In the genomic region with DNA sequence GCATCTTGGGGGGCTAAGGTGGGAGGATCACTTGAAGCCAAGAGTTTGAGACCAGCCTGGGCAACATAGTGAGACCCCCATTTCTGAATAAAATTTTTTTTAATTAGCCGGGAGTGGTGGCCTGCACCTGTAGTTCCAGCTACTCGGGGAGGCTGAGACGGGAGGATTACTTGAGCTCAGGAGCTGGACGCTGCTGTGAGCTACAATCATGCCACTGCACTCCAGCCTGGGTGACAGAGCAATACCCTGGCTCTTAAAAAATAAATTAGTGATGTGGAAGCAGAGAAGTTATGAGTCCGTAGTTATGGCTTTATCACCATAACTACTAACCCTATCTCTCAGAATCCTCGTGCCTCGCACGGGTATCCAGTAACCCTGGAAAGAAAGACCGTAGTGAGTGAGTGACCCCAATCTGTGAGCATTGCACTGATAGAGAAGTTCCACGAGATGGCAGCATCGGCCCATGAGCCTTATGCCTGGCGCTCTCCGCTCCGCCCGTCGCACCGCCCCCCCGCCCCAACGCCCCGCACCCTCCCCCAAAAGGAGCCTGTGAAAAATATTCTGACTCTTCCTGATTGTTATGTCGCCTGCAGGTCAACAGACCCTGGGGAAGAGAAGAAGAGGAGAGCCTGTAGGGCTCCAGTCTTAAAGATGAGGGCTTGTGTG, we compare ENCODE assay signal across 8 cellular contexts. TPM values are rescaled to one million over a fixed set of nuclear protein-coding genes. Genes with fewer than 3 reads are reported as not detected.
DNase-seq lines count a peak whose midpoint lies in the region; ATAC-seq, FAIRE-seq and TF ChIP-seq lines count a peak whose summit lies in the region.

No MANE protein-coding gene starts in this region.

- DNase-seq in AG09309 (ENCODE audit: low read depth) (no peak), GM19239 (ENCODE audit: insufficient read length, low spot score) (peak; percentile 66), RKO (ENCODE audit: low spot score) (peak; percentile 63), head of caudate nucleus (peak; percentile 44 to 90 (median 70)), progenitor cell of endocrine pancreas (ENCODE audit: low spot score, unreplicated experiment) (peak; percentile 28), NCI-H226 (no peak)
- DNase-seq in activated naive CD4-positive, alpha-beta T cell (lab: John Stamatoyannopoulos, UW), result peak in 3 of 4 experiments; percentile 8 to 38 (median 32)

- H3K36me3 Mint-ChIP-seq in progenitor cell of endocrine pancreas (ENCODE audit: insufficient read depth), result no peaks in the 10 kb centered on the region

- intact Hi-C loops in head of caudate nucleus (cut with DNase I), result loop anchor here (10.0 kb wide), 1 partner anchor 501 kb away; no protein-coding TSS in a partner anchor

- peak; percentile 76 for TF ChIP-seq CTCF in AG09309 (IDR thresholded peaks at IDR 0.05; ENCODE audit: control insufficient read depth, insufficient read depth, low read depth, low read length, missing control alignments)
- TF ChIP-seq CTCF in progenitor cell of endocrine pancreas (IDR thresholded peaks at IDR 0.05; ENCODE audit: unreplicated experiment), result peak; percentile 91

- peaks cover 25% of the 10 kb centered on the region for H3K27me3 Mint-ChIP-seq in progenitor cell of endocrine pancreas

- peak overlapping the region; percentile 19 for H3K27ac Mint-ChIP-seq in progenitor cell of endocrine pancreas

- H3K9me3 Mint-ChIP-seq in progenitor cell of endocrine pancreas (ENCODE audit: low read depth), result no peaks in the 10 kb centered on the region

- H3K4me3 Mint-ChIP-seq in progenitor cell of endocrine pancreas (ENCODE audit: low read depth), result peak overlapping the region; percentile 60

- H3K4me3 ChIP-seq in AG09309 (ENCODE audit: control insufficient read depth, low read depth, low read length), result no peak overlapping the region

- ATAC-seq in HG03378 (IDR thresholded peaks at IDR 0.05; ENCODE audit: unreplicated experiment), result no peak

- peaks cover 12% of the 10 kb centered on the region for H3K4me1 Mint-ChIP-seq in progenitor cell of endocrine pancreas (ENCODE audit: low read depth)

- peak; percentile 35 for FAIRE-seq in GM19239 (lab: Jason Lieb, UNC)

RNA-seq across cellular contexts. Expression of a gene that starts 4.9 kb away (rescaled TPM):
- 13.3 and 13.7 TPM in 2 replicates for total RNA-seq in progenitor cell of endocrine pancreas

Comparison
In these comparisons a context has a peak if more than half of its experiments do, and no peak if none do; other contexts are left out.
1. DNase-seq: peak in GM19239 (single experiment), RKO (single experiment), activated naive CD4-positive, alpha-beta T cell (3 of 4), head of caudate nucleus (42 of 42) and progenitor cell of endocrine pancreas (single experiment); none in AG09309 (single experiment) and NCI-H226 (single experiment).